1 cellular context compared by ENCODE assay signal in genomic region chr6:45455408-45455807, GRCh38.
TF ChIP-seq lines count a peak whose summit lies in the region.

No MANE protein-coding gene starts in this region.

TF ChIP-seq in HEK293, 187 proteins besides CTCF, POLR2A, EP300 and RAD21 (continued from another document):
- TF ChIP-seq ZNF362 (tag by site-specific recombination; IDR thresholded peaks at IDR 0.05) (no peak), ZNF37A (tag by site-specific recombination; IDR thresholded peaks at IDR 0.05) (no peak), BCL11B (tag by site-specific recombination; IDR thresholded peaks at IDR 0.05; ENCODE audit: low read depth) (no peak), ZNF560 (tag by site-specific recombination; IDR thresholded peaks at IDR 0.05; ENCODE audit: borderline replicate concordance) (no peak), ZNF10 (tag by site-specific recombination; IDR thresholded peaks at IDR 0.05) (no peak), GLIS2 (tag by site-specific recombination; IDR thresholded peaks at IDR 0.05) (no peak), ZFHX2 (tag by site-specific recombination; conservative IDR thresholded peaks at IDR 0.05) (no peak)
